Comparison of ENCODE assay signal across 21 cellular contexts in the genomic region with DNA sequence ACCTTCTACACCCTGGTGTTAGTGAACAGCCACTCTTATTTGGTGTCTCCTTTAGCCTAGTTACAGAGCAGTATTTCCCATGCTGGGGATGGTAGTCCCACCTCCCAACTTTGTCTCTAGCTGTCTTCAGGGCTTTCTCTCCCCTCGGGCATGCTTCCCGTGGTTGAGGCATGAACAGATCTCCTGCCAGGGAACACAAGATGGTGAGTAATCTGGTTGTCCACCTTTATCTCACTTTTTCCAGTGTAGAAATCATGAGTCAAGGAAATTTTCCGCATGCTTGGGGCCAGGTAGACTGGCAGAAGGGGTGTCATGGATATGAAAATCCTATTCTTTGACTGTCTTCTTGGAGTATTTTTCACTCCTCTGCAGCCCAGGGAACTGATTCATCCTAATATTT.
DNase-seq lines count a peak whose midpoint lies in the region; ATAC-seq and TF ChIP-seq lines count a peak whose summit lies in the region.
"Had no signal": no experiment of that assay in that cellular context is flagged by ENCODE, and none has a peak within 500 bp of the region (broad histone marks: within the 10 kb centered on the region; RNA-seq: fewer than 3 reads in every experiment).

No MANE protein-coding gene starts in this region.

- CTCF ChIA-PET in mammary epithelial cell (lab: Charles Lee; ENCODE audit: low non-redundant PET), result interaction anchor here (0.6 to 1.1 kb wide), 3 partner anchors 342 to 695 kb away, joined by 4 to 12 read pairs (median 5); no protein-coding TSS in a partner anchor

- BruUV-seq in mammary epithelial cell (replicated peaks; lab: Mats Ljungman, UMichigan), result TSS peak; percentile 78

- in situ Hi-C loops in mammary epithelial cell (cut with MboI; ENCODE audit: low sequenced_read_pairs in 2 of 2), result loop anchor here (5.0 to 25.0 kb wide), 5 partner anchors 328 to 890 kb away; no protein-coding TSS in a partner anchor
- in situ Hi-C loops in HAP-1 (cut with MboI; ENCODE audit: low sequenced_read_pairs), result no loop called here

- no peak overlapping the region for H3K4me3 Mint-ChIP-seq in stimulated activated effector memory CD8-positive, alpha-beta T cell treated with anti-CD3 and anti-CD28 coated beads, Interleukin-12 subunit alpha, Interleukin-12 subunit beta, amount 100 ng/mL, for 72 hours
- H3K4me3 Mint-ChIP-seq: activated CD4-positive, alpha-beta memory T cell treated with anti-CD3 and anti-CD28 coated beads, Interleukin-2, amount 10 ng/mL, durations not matched to agents 7 days and 5 days; activated naive CD8-positive, alpha-beta T cell treated with anti-CD3 and anti-CD28 coated beads, Interleukin-2, amount 50 U/mL, for 24 hours; activated T-cell treated with anti-CD3 and anti-CD28 coated beads, Interleukin-2, amount 50 U/mL, for 72 hours; CD4-positive, alpha-beta T cell; naive thymus-derived CD8-positive, alpha-beta T cell; stimulated activated naive CD8-positive, alpha-beta T cell treated with anti-CD3 and anti-CD28 coated beads, Interleukin-15, amount 100 ng/mL, for 72 hours had no signal

- no peak overlapping the region for H3K27ac Mint-ChIP-seq in stimulated activated effector memory CD8-positive, alpha-beta T cell treated with anti-CD3 and anti-CD28 coated beads, Interleukin-12 subunit alpha, Interleukin-12 subunit beta, amount 100 ng/mL, for 72 hours
- H3K27ac Mint-ChIP-seq: activated CD4-positive, alpha-beta memory T cell treated with anti-CD3 and anti-CD28 coated beads, Interleukin-2, amount 10 ng/mL, durations not matched to agents 7 days and 5 days; activated naive CD8-positive, alpha-beta T cell treated with anti-CD3 and anti-CD28 coated beads, Interleukin-2, amount 50 U/mL, for 24 hours; activated T-cell treated with anti-CD3 and anti-CD28 coated beads, Interleukin-2, amount 50 U/mL, for 72 hours; CD4-positive, alpha-beta T cell had no signal

- no peaks in the 10 kb centered on the region for H3K9me3 Mint-ChIP-seq in stimulated activated effector memory CD8-positive, alpha-beta T cell treated with anti-CD3 and anti-CD28 coated beads, Interleukin-12 subunit alpha, Interleukin-12 subunit beta, amount 100 ng/mL, for 72 hours
- H3K9me3 Mint-ChIP-seq: activated CD4-positive, alpha-beta memory T cell treated with anti-CD3 and anti-CD28 coated beads, Interleukin-2, amount 10 ng/mL, durations not matched to agents 7 days and 5 days; stimulated activated naive CD8-positive, alpha-beta T cell treated with anti-CD3 and anti-CD28 coated beads, Interleukin-15, amount 100 ng/mL, for 72 hours had no signal

- no peak overlapping the region for H3K23ac ChIP-seq in mesenchymal stem cell (ENCODE audit: low read length in 2 of 2)

- H3K4me1 Mint-ChIP-seq in stimulated activated effector memory CD8-positive, alpha-beta T cell treated with anti-CD3 and anti-CD28 coated beads, Interleukin-12 subunit alpha, Interleukin-12 subunit beta, amount 100 ng/mL, for 72 hours, result no peaks in the 10 kb centered on the region
- H3K4me1 Mint-ChIP-seq: activated CD4-positive, alpha-beta memory T cell treated with anti-CD3 and anti-CD28 coated beads, Interleukin-2, amount 10 ng/mL, durations not matched to agents 7 days and 5 days; activated naive CD8-positive, alpha-beta T cell treated with anti-CD3 and anti-CD28 coated beads, Interleukin-2, amount 50 U/mL, for 24 hours; naive thymus-derived CD8-positive, alpha-beta T cell; stimulated activated naive CD8-positive, alpha-beta T cell treated with anti-CD3 and anti-CD28 coated beads, Interleukin-15, amount 100 ng/mL, for 72 hours had no signal

- H2BK15ac ChIP-seq in mesenchymal stem cell (ENCODE audit: low read depth, poor library complexity, severe bottlenecking), result no peak overlapping the region

- peak overlapping the region in 1 of 2 experiments; percentile 6 for H2BK12ac ChIP-seq in mesenchymal stem cell (ENCODE audit: low read length in 2 of 2)

- H3K36me3 ChIP-seq in mammary epithelial cell (ENCODE audit: insufficient read depth, low read length) (no peaks in the 10 kb centered on the region), mesenchymal stem cell (ENCODE audit: control insufficient read depth in 1 of 2, insufficient read depth in 2 of 2, low read depth in 1 of 2, low read length in 2 of 2) (no peaks in the 10 kb centered on the region), HAP-1 (replicated peaks) (no peaks in the 10 kb centered on the region), Karpas-422 (ENCODE audit: insufficient read depth, low read length) (no peaks in the 10 kb centered on the region)
- H3K36me3 ChIP-seq: gastrocnemius medialis, lower lobe of right lung, SJSA1 had no signal

- no peak overlapping the region for H3K14ac ChIP-seq in mesenchymal stem cell (ENCODE audit: low read length in 2 of 2)

- DNase-seq in M059J (ENCODE audit: low read depth) (peak; percentile 3), mammary epithelial cell (peak; percentile 96), mesenchymal stem cell (peak; percentile 15), UCSD-AML1 (lab: John Stamatoyannopoulos, UW; ENCODE audit: unreplicated experiment) (no peak), HAP-1 (ENCODE audit: low spot score in 2 of 2) (no peak), Karpas-422 (no peak)
- DNase-seq in stimulated activated effector memory CD8-positive, alpha-beta T cell treated with anti-CD3 and anti-CD28 coated beads, Interleukin-12 subunit alpha, Interleukin-12 subunit beta, amount 100 ng/mL, for 72 hours (ENCODE audit: low spot score in 2 of 2), result no peak
- DNase-seq: activated CD4-positive, alpha-beta memory T cell treated with anti-CD3 and anti-CD28 coated beads, Interleukin-2, amount 10 ng/mL, durations not matched to agents 7 days and 5 days; activated naive CD8-positive, alpha-beta T cell treated with anti-CD3 and anti-CD28 coated beads, Interleukin-2, amount 50 U/mL, for 24 hours; activated T-cell treated with anti-CD3 and anti-CD28 coated beads, Interleukin-2, amount 50 U/mL, for 72 hours; CD4-positive, alpha-beta T cell; cerebellar nuclear complex; DND-41; gastrocnemius medialis; KG1; lower lobe of right lung; naive thymus-derived CD8-positive, alpha-beta T cell; NCI-H1417 treated with DMSO at 0.1 percent for 48 hours; stimulated activated naive CD8-positive, alpha-beta T cell treated with anti-CD3 and anti-CD28 coated beads, Interleukin-15, amount 100 ng/mL, for 72 hours had no signal

- H2BK5ac ChIP-seq in mesenchymal stem cell (ENCODE audit: low read depth, low read length, poor library complexity, severe bottlenecking), result no peak overlapping the region

- H4K8ac ChIP-seq in mesenchymal stem cell (ENCODE audit: low read length), result peak overlapping the region; percentile 47

- H3K18ac ChIP-seq in mesenchymal stem cell (ENCODE audit: low read depth in 1 of 2, low read length in 2 of 2), result peak overlapping the region; percentile 4 to 46

- H3K27ac ChIP-seq in mammary epithelial cell (ENCODE audit: insufficient read depth, low read depth, low read length), result peak overlapping the region; percentile 84
- H3K27ac ChIP-seq in mesenchymal stem cell (ENCODE audit: low read length, poor library complexity, severe bottlenecking), result no peak overlapping the region
- H3K27ac ChIP-seq in Karpas-422 (ENCODE audit: low read length), result no peak overlapping the region
- H3K27ac ChIP-seq: gastrocnemius medialis, lower lobe of right lung, SJSA1 had no signal

- peak overlapping the region; percentile 8 for H2AK5ac ChIP-seq in mesenchymal stem cell (ENCODE audit: low read length, severe bottlenecking)

- H4K91ac ChIP-seq in mesenchymal stem cell (ENCODE audit: low read length), result peak overlapping the region; percentile 9

- no peaks in the 10 kb centered on the region for H4K20me1 ChIP-seq in mammary epithelial cell (ENCODE audit: insufficient read depth, low read length)
- H4K20me1 ChIP-seq in Karpas-422 (ENCODE audit: insufficient read depth, low read depth, low read length), result no peaks in the 10 kb centered on the region

- ATAC-seq in GM18502 (IDR thresholded peaks at IDR 0.05; ENCODE audit: poor library complexity, unreplicated experiment), result peak; percentile 17
- no peak for ATAC-seq in stimulated activated effector memory CD8-positive, alpha-beta T cell treated with anti-CD3 and anti-CD28 coated beads, Interleukin-12 subunit alpha, Interleukin-12 subunit beta, amount 100 ng/mL, for 72 hours
- ATAC-seq: activated naive CD8-positive, alpha-beta T cell treated with anti-CD3 and anti-CD28 coated beads, Interleukin-2, amount 50 U/mL, for 24 hours; activated T-cell treated with anti-CD3 and anti-CD28 coated beads, Interleukin-2, amount 50 U/mL, for 72 hours; gastrocnemius medialis; lower lobe of right lung; naive thymus-derived CD8-positive, alpha-beta T cell; stimulated activated naive CD8-positive, alpha-beta T cell treated with anti-CD3 and anti-CD28 coated beads, Interleukin-15, amount 100 ng/mL, for 72 hours had no signal

- no peaks in the 10 kb centered on the region for H3K9me2 ChIP-seq in Karpas-422 (replicated peaks; ENCODE audit: insufficient read depth, low read length)

- WGBS in mammary epithelial cell (ENCODE audit: low coverage, missing lambda C conversion rate), result 10% methylated on average over 3 of the region's 3 CpGs
- WGBS in mesenchymal stem cell, result 82% methylated on average over 3 of the region's 3 CpGs

- peak overlapping the region in 1 of 3 experiments; percentile 0 for H3K4me3 ChIP-seq in mammary epithelial cell (replicated peaks in 1 of 3; ENCODE audit: insufficient read depth in 1 of 3, low read depth in 2 of 3, low read length in 3 of 3)
- H3K4me3 ChIP-seq in mesenchymal stem cell (ENCODE audit: insufficient read depth in 1 of 2, low read depth in 1 of 2, low read length in 2 of 2), result no peak overlapping the region
- no peak overlapping the region for H3K4me3 ChIP-seq in HAP-1
- no peak overlapping the region for H3K4me3 ChIP-seq in Karpas-422 (ENCODE audit: low read length)
- H3K4me3 ChIP-seq: gastrocnemius medialis, lower lobe of right lung, SJSA1 had no signal

- no peaks in the 10 kb centered on the region for H3K79me2 ChIP-seq in mammary epithelial cell (ENCODE audit: insufficient read depth, low read length)
- no peaks in the 10 kb centered on the region for H3K79me2 ChIP-seq in Karpas-422 (ENCODE audit: low read length)

- H2AFZ ChIP-seq in mammary epithelial cell (ENCODE audit: low read depth, low read length), result peak overlapping the region; percentile 88
- H2AFZ ChIP-seq in mesenchymal stem cell (ENCODE audit: low read depth, low read length), result no peak overlapping the region
- H2AFZ ChIP-seq in Karpas-422 (ENCODE audit: low read length), result no peak overlapping the region

- H3K9ac ChIP-seq in mammary epithelial cell (ENCODE audit: insufficient read depth, low read length), result peak overlapping the region; percentile 35
- peak overlapping the region; percentile 14 for H3K9ac ChIP-seq in mesenchymal stem cell (ENCODE audit: low read length)
- H3K9ac ChIP-seq in Karpas-422 (ENCODE audit: low read length), result no peak overlapping the region

- H3K36me3 Mint-ChIP-seq in stimulated activated effector memory CD8-positive, alpha-beta T cell treated with anti-CD3 and anti-CD28 coated beads, Interleukin-12 subunit alpha, Interleukin-12 subunit beta, amount 100 ng/mL, for 72 hours, result no peaks in the 10 kb centered on the region
- H3K36me3 Mint-ChIP-seq: naive thymus-derived CD8-positive, alpha-beta T cell had no signal

- H3K79me1 ChIP-seq in mesenchymal stem cell (replicated peaks; ENCODE audit: low read length, poor library complexity, severe bottlenecking), result no peaks in the 10 kb centered on the region

- dilution Hi-C loops in mammary epithelial cell (cut with HindIII; ENCODE audit: low sequenced_read_pairs), result no loop called here

- H3K9me3 ChIP-seq in mammary epithelial cell (replicated peaks; ENCODE audit: insufficient read depth, low read length), result no peaks in the 10 kb centered on the region
- H3K9me3 ChIP-seq in mesenchymal stem cell (ENCODE audit: control insufficient read depth, low read length), result no peaks in the 10 kb centered on the region
- no peaks in the 10 kb centered on the region for H3K9me3 ChIP-seq in HAP-1
- no peaks in the 10 kb centered on the region for H3K9me3 ChIP-seq in Karpas-422 (ENCODE audit: low read length)
- H3K9me3 ChIP-seq: gastrocnemius medialis, lower lobe of right lung, SJSA1 had no signal

- peak overlapping the region in 1 of 2 experiments; percentile 9 for H3K4ac ChIP-seq in mesenchymal stem cell (ENCODE audit: low read depth in 1 of 2, low read length in 2 of 2)

- intact Hi-C loops in mammary epithelial cell (cut with micrococcal nuclease), result loop anchor here (1.0 to 10.0 kb wide), 10 partner anchors 60 to 1058 kb away; no protein-coding TSS in a partner anchor

- H3K4me2 ChIP-seq in mammary epithelial cell (ENCODE audit: insufficient read depth, low read depth, low read length), result peak overlapping the region; percentile 76
- H3K4me2 ChIP-seq in mesenchymal stem cell (ENCODE audit: low read length, poor library complexity, severe bottlenecking), result no peak overlapping the region
- no peak overlapping the region for H3K4me2 ChIP-seq in Karpas-422 (ENCODE audit: low read depth, low read length, poor library complexity, severe bottlenecking)

- H3K4me1 ChIP-seq in mammary epithelial cell (ENCODE audit: insufficient read depth, low read length) (peaks cover 28% of the 10 kb centered on the region), mesenchymal stem cell (ENCODE audit: control insufficient read depth, insufficient read depth, low read depth, low read length) (peaks cover 2% of the 10 kb centered on the region), HAP-1 (no peaks in the 10 kb centered on the region), Karpas-422 (ENCODE audit: low read length) (no peaks in the 10 kb centered on the region)
- H3K4me1 ChIP-seq: gastrocnemius medialis, lower lobe of right lung had no signal

- TF ChIP-seq CTCF in mammary epithelial cell (conservative IDR thresholded peaks at IDR 0.05 in 1 of 2, IDR thresholded peaks at IDR 0.05 in 1 of 2; ENCODE audit: extremely low read depth in 1 of 2, insufficient read depth in 1 of 2, low read depth in 1 of 2, low read length in 2 of 2), result no peak

- H2BK120ac ChIP-seq in mesenchymal stem cell (ENCODE audit: low read depth, low read length), result no peak overlapping the region

- H3K27me3 ChIP-seq in mammary epithelial cell (ENCODE audit: insufficient read depth, low read length) (no peaks in the 10 kb centered on the region), mesenchymal stem cell (ENCODE audit: control insufficient read depth in 1 of 2, insufficient read depth in 1 of 2, low read length in 2 of 2) (no peaks in the 10 kb centered on the region), HAP-1 (ENCODE audit: low read depth) (no peaks in the 10 kb centered on the region), Karpas-422 (ENCODE audit: low read length) (no peaks in the 10 kb centered on the region)
- H3K27me3 ChIP-seq: gastrocnemius medialis, SJSA1 had no signal

Comparison
In these comparisons a context has a peak if more than half of its experiments do, and no peak if none do; other contexts are left out.
1. DNase-seq: peak in M059J (single experiment), mammary epithelial cell (single experiment) and mesenchymal stem cell (single experiment); none in stimulated activated effector memory CD8-positive, alpha-beta T cell treated with anti-CD3 and anti-CD28 coated beads, Interleukin-12 subunit alpha, Interleukin-12 subunit beta, amount 100 ng/mL, for 72 hours (0 of 2), UCSD-AML1 (single experiment), HAP-1 (0 of 2) and Karpas-422 (single experiment).